ENCODE assay signal across 23 cellular contexts in the genomic region with DNA sequence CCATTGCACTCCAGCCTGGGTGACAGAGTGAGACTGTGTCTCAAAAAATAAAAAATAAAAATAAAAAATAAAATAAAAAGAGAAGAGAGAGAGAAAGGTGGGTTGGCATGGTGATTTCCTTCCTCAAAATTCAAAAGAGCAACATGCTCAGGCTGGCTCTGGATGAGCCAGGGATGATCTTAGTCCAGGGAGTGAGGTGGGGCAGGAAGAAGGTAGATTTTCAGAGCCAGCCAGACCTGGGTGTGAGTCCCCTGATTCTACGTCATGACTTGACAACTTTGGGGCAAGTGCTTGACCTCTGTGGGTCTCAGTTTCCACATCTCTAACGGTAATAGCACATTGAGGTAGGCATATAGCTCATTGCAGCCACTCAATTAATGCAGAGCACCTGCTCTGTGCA.
"Had no signal": no experiment of that assay in that cellular context is flagged by ENCODE, and none has a peak within 500 bp of the region (broad histone marks: within the 10 kb centered on the region; RNA-seq: fewer than 3 reads in every experiment).

No MANE protein-coding gene starts in this region.

- H3K9me3 ChIP-seq: neutrophil, pancreas, prostate gland, right lobe of liver, sigmoid colon, stomach, thoracic aorta, thyroid gland, tibial nerve, upper lobe of left lung, vagina had no signal

- H3K4me3 ChIP-seq: pancreas, prostate gland, right lobe of liver, sigmoid colon, stomach, thoracic aorta, thyroid gland, tibial nerve, upper lobe of left lung, vagina had no signal

- DNase-seq: nephron progenitor cell; nucleus accumbens; pancreas; right cardiac atrium; right lobe of liver; sigmoid colon; small intestine; stimulated activated CD4-positive, alpha-beta T cell treated with anti-CD3 and anti-CD28 coated beads, Interleukin-15, amount 100 ng/mL, for 24 hours; stimulated activated CD4-positive, alpha-beta T cell treated with anti-CD3 and anti-CD28 coated beads, Interleukin-2, amount 100 ng/mL, for 24 hours; stimulated activated CD4-positive, alpha-beta T cell treated with anti-CD3 and anti-CD28 coated beads, Interleukin-2, amount 100 ng/mL, for 48 hours; stimulated activated CD4-positive, alpha-beta T cell treated with anti-CD3 and anti-CD28 coated beads, Interleukin-4, amount 100 ng/mL, for 24 hours; stimulated activated naive B cell treated with anti-CD40 and anti-IgM and Interleukin-4, amounts not matched to agents 10 μg/mL and 1 μg/mL and 100 μg/mL, for 72 hours; stimulated activated naive CD4-positive, alpha-beta T cell treated with Interleukin-2 at 50 U/mL for 16 hours; stomach; thyroid gland; trophoblast cell had no signal

- H3K36me3 ChIP-seq: neutrophil, pancreas, prostate gland, right lobe of liver, sigmoid colon, stomach, thoracic aorta, thyroid gland, tibial nerve, upper lobe of left lung, vagina had no signal

- H3K27me3 ChIP-seq: neutrophil, pancreas, right lobe of liver, sigmoid colon, stomach, thyroid gland, tibial nerve, upper lobe of left lung, vagina had no signal

- FAIRE-seq: pancreas, small intestine, urothelium cell line had no signal
